In genomic region chr6:88921734-88922133, GRCh38 we compare ENCODE assay signal across 16 cellular contexts. TPM values are rescaled to one million over a fixed set of nuclear protein-coding genes. Genes with fewer than 3 reads are reported as not detected.
DNase-seq lines count a peak whose midpoint lies in the region; ATAC-seq, FAIRE-seq and TF ChIP-seq lines count a peak whose summit lies in the region.
"Had no signal": no experiment of that assay in that cellular context is flagged by ENCODE, and none has a peak within 500 bp of the region (broad histone marks: within the 10 kb centered on the region; RNA-seq: fewer than 3 reads in every experiment).

No MANE protein-coding gene starts in this region.

- CTCF ChIA-PET in activated CD8-positive, alpha-beta memory T cell treated with anti-CD3 and anti-CD28 coated beads, Interleukin-2, amount 10 ng/mL, durations not matched to agents 7 days and 5 days (lab: Charles Lee) = no interaction called here

- peaks cover 22% of the 10 kb centered on the region for H3K36me3 Mint-ChIP-seq in CD4-positive, CD25-positive, alpha-beta regulatory T cell
- H3K36me3 Mint-ChIP-seq in activated CD8-positive, alpha-beta memory T cell treated with anti-CD3 and anti-CD28 coated beads, Interleukin-2, amount 10 ng/mL, durations not matched to agents 7 days and 5 days = peaks cover 28% of the 10 kb centered on the region

- H3K4me1 ChIP-seq in CD4-positive, CD25-positive, alpha-beta regulatory T cell (ENCODE audit: control insufficient read depth, insufficient read depth, low read length, poor library complexity, severe bottlenecking) = peaks cover 7% of the 10 kb centered on the region
- no peaks in the 10 kb centered on the region for H3K4me1 ChIP-seq in kidney (ENCODE audit: control insufficient read depth in 1 of 2, insufficient read depth in 1 of 2, low read depth in 1 of 2, low read length in 2 of 2)

- H3K27ac ChIP-seq in CD4-positive, CD25-positive, alpha-beta regulatory T cell (ENCODE audit: insufficient read depth, low read length, poor library complexity, severe bottlenecking) = no peak overlapping the region
- H3K27ac ChIP-seq in SK-N-MC = peak overlapping the region; percentile 75; the same call in 1 of the 2 replicates
- H3K27ac ChIP-seq in kidney (ENCODE audit: low read depth in 2 of 2, low read length in 2 of 2) = no peak overlapping the region

- no peaks in the 10 kb centered on the region for H3K27me3 ChIP-seq in CD4-positive, CD25-positive, alpha-beta regulatory T cell (ENCODE audit: control insufficient read depth, insufficient read depth, low read length)
- H3K27me3 ChIP-seq: BLaER1 treated with 17β-estradiol and CSF1 and Interleukin-3, amounts not matched to agents 10 nM and 100 nM had no signal

- peak in 1 of 3 donors; percentile 18 for DNase-seq in CD4-positive, CD25-positive, alpha-beta regulatory T cell
- no peak for DNase-seq in SK-N-MC (ENCODE audit: low read depth, low spot score)
- no peak for DNase-seq in kidney
- no peak for DNase-seq in KG1 (lab: John Stamatoyannopoulos, UW)
- no peak for DNase-seq in activated CD8-positive, alpha-beta memory T cell treated with anti-CD3 and anti-CD28 coated beads, Interleukin-2, amount 10 ng/mL, durations not matched to agents 7 days and 5 days
- DNase-seq in NAMALWA (ENCODE audit: low spot score) = no peak
- DNase-seq: Caco-2; CD4-positive, alpha-beta T cell; GDM1; H9 had no signal

- peaks cover 21% of the 10 kb centered on the region for H3K36me3 ChIP-seq in CD4-positive, CD25-positive, alpha-beta regulatory T cell (ENCODE audit: control insufficient read depth, insufficient read depth, low read length)
- peaks cover 20% of the 10 kb centered on the region for H3K36me3 ChIP-seq in SK-N-MC (ENCODE audit: insufficient read depth, low read length)
- peaks cover 0 to 3% of the 10 kb centered on the region in 2 donors for H3K36me3 ChIP-seq in kidney (ENCODE audit: control insufficient read depth in 1 of 2, insufficient read depth in 2 of 2, low read length in 2 of 2)

- peaks cover 0 to 1% (median 0%) of the 10 kb centered on the region in 7 donors for H3K9me3 Mint-ChIP-seq in CD4-positive, CD25-positive, alpha-beta regulatory T cell
- no peaks in the 10 kb centered on the region for H3K9me3 Mint-ChIP-seq in activated CD8-positive, alpha-beta memory T cell treated with anti-CD3 and anti-CD28 coated beads, Interleukin-2, amount 10 ng/mL, durations not matched to agents 7 days and 5 days (ENCODE audit: low read depth)
- H3K9me3 Mint-ChIP-seq: CD4-positive, alpha-beta T cell; H9 had no signal

- intact Hi-C loops in kidney (cut with DNase I) = no loop called here

- TF ChIP-seq CTCF in kidney (IDR thresholded peaks at IDR 0.05; ENCODE audit: borderline replicate concordance, extremely low read depth, insufficient read depth) = no peak

- peak; percentile 41 to 43 for ATAC-seq in CD4-positive, CD25-positive, alpha-beta regulatory T cell (ENCODE audit: low read depth in 2 of 2)
- no peak for ATAC-seq in activated CD8-positive, alpha-beta memory T cell treated with anti-CD3 and anti-CD28 coated beads, Interleukin-2, amount 10 ng/mL, durations not matched to agents 7 days and 5 days

- H3K9ac ChIP-seq in SK-N-MC (ENCODE audit: insufficient read length) (no peak overlapping the region), kidney (ENCODE audit: low read length in 2 of 2) (no peak overlapping the region)
- H3K9ac ChIP-seq: BLaER1 treated with 17β-estradiol and CSF1 and Interleukin-3, amounts not matched to agents 10 nM and 100 nM had no signal

- H3K9me3 ChIP-seq in CD4-positive, CD25-positive, alpha-beta regulatory T cell (ENCODE audit: control insufficient read depth in 2 of 2, low read length in 2 of 2) = no peaks in the 10 kb centered on the region
- no peaks in the 10 kb centered on the region for H3K9me3 ChIP-seq in SK-N-MC (ENCODE audit: low read depth, low read length)
- no peaks in the 10 kb centered on the region for H3K9me3 ChIP-seq in kidney (ENCODE audit: control insufficient read depth in 1 of 2, low read length in 2 of 2)
- H3K9me3 ChIP-seq: BLaER1 treated with 17β-estradiol and CSF1 and Interleukin-3, amounts not matched to agents 10 nM and 100 nM; Caco-2 had no signal

- no peaks in the 10 kb centered on the region for H3K27me3 Mint-ChIP-seq in CD4-positive, CD25-positive, alpha-beta regulatory T cell
- H3K27me3 Mint-ChIP-seq in activated CD8-positive, alpha-beta memory T cell treated with anti-CD3 and anti-CD28 coated beads, Interleukin-2, amount 10 ng/mL, durations not matched to agents 7 days and 5 days = no peaks in the 10 kb centered on the region
- H3K27me3 Mint-ChIP-seq: B cell; CD4-positive, alpha-beta T cell had no signal

- no peak overlapping the region for H3K4me3 Mint-ChIP-seq in CD4-positive, CD25-positive, alpha-beta regulatory T cell
- no peak overlapping the region for H3K4me3 Mint-ChIP-seq in activated CD8-positive, alpha-beta memory T cell treated with anti-CD3 and anti-CD28 coated beads, Interleukin-2, amount 10 ng/mL, durations not matched to agents 7 days and 5 days
- H3K4me3 Mint-ChIP-seq: B cell; CD4-positive, alpha-beta T cell; H9 had no signal

- peaks cover 23 to 45% (median 33%) of the 10 kb centered on the region in 4 donors for H3K4me1 Mint-ChIP-seq in CD4-positive, CD25-positive, alpha-beta regulatory T cell
- peaks cover 6% of the 10 kb centered on the region for H3K4me1 Mint-ChIP-seq in activated CD8-positive, alpha-beta memory T cell treated with anti-CD3 and anti-CD28 coated beads, Interleukin-2, amount 10 ng/mL, durations not matched to agents 7 days and 5 days
- H3K4me1 Mint-ChIP-seq: H9 had no signal

- no peak overlapping the region for H3K27ac Mint-ChIP-seq in CD4-positive, CD25-positive, alpha-beta regulatory T cell
- H3K27ac Mint-ChIP-seq in activated CD8-positive, alpha-beta memory T cell treated with anti-CD3 and anti-CD28 coated beads, Interleukin-2, amount 10 ng/mL, durations not matched to agents 7 days and 5 days = no peak overlapping the region
- H3K27ac Mint-ChIP-seq: B cell; CD4-positive, alpha-beta T cell; H9 had no signal

- FAIRE-seq in A204.1 (lab: Jason Lieb, UNC) (peak; percentile 85), kidney (lab: Jason Lieb, UNC) (peak; percentile 89)
- FAIRE-seq: D721Med, GM19239, H1 had no signal

- H3K4me3 ChIP-seq in CD4-positive, CD25-positive, alpha-beta regulatory T cell (ENCODE audit: low read depth, low read length) = no peak overlapping the region
- H3K4me3 ChIP-seq in SK-N-MC = no peak overlapping the region
- no peak overlapping the region for H3K4me3 ChIP-seq in kidney (ENCODE audit: low read length in 2 of 2)
- H3K4me3 ChIP-seq: BLaER1 treated with 17β-estradiol and CSF1 and Interleukin-3, amounts not matched to agents 10 nM and 100 nM had no signal

RNA-seq across cellular contexts. Expression of gene RNGTT, which starts 41.7 kb away (rescaled TPM):
- total RNA-seq in CD4-positive, CD25-positive, alpha-beta regulatory T cell = 22.0 TPM
- polyA plus RNA-seq in CD4-positive, CD25-positive, alpha-beta regulatory T cell = 10 to 100 TPM; 14.8 to 22.5 (median 19.2) TPM
- total RNA-seq in kidney = 13.8 TPM
- polyA plus RNA-seq in kidney (ENCODE audit: insufficient read depth, low read depth, low replicate concordance) = 5.4 TPM
- 10 to 100 TPM; 19.9 to 25.1 TPM for total RNA-seq in activated CD8-positive, alpha-beta memory T cell treated with anti-CD3 and anti-CD28 coated beads, Interleukin-2, amount 10 ng/mL, durations not matched to agents 7 days and 5 days
